Comparison of ENCODE assay signal across 1 cellular context in genomic region chr9:136345281-136346156, GRCh38.
A peak's percentile ranks its signal among the peaks of the same experiment; 100 is the strongest.
TF ChIP-seq lines count a peak whose summit lies in the region.

No MANE protein-coding gene starts in this region.

TF ChIP-seq in endothelial cell of umbilical vein, 7 proteins besides CTCF, POLR2A, EP300 and RAD21:
- TF ChIP-seq POLR2AphosphoS5 (IDR thresholded peaks at IDR 0.05; ENCODE audit: insufficient read depth, low read depth, low read length) (peak; percentile 15), FOS (IDR thresholded peaks at IDR 0.05; ENCODE audit: borderline replicate concordance, insufficient read depth, low read length) (no peak)
